31 cellular contexts compared by ENCODE assay signal in the genomic region with DNA sequence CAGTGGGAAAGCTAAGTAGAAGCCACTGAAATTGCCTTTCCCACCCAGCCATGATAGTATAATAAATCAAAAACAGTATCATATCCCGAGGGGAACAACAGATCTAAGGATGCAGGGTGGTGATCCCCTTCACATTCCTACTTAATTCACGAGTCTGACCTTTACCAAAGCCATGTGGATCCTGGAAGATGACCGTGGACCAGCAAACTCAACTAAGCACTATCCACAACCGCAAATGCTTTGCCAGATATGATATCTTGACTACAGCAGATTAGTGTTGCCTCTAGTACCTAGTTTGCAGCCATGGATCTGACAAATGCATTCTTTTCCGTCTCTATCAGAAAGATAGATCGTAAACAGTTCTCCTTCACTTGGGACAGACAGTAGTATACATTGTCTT.
"Had no signal": no experiment of that assay in that cellular context is flagged by ENCODE, and none has a peak within 500 bp of the region (broad histone marks: within the 10 kb centered on the region; RNA-seq: fewer than 3 reads in every experiment).

No MANE protein-coding gene starts in this region.

- H3K36me3 ChIP-seq: breast epithelium, WERI-Rb-1 had no signal

- H3K36me3 Mint-ChIP-seq: activated naive CD8-positive, alpha-beta T cell treated with anti-CD3 and anti-CD28 coated beads for 36 hours had no signal

- H3K4me1 ChIP-seq: body of pancreas, breast epithelium had no signal

- H3K4me3 Mint-ChIP-seq: activated CD4-positive, alpha-beta T cell treated with anti-CD3 and anti-CD28 coated beads, Interleukin-2, amount 10 ng/mL, durations not matched to agents 24 days and 14 days; activated CD8-positive, alpha-beta T cell treated with anti-CD3 and anti-CD28 coated beads for 36 hours; activated naive CD8-positive, alpha-beta T cell treated with anti-CD3 and anti-CD28 coated beads for 36 hours; activated T-cell treated with anti-CD3 and anti-CD28 coated beads, Interleukin-2, amount 50 U/mL, for 72 hours; activated T-helper 17 cell treated with anti-CD3 and anti-CD28 coated beads, Interleukin-2, amount 50 U/mL, for 72 hours had no signal

- H3K27me3 ChIP-seq: body of pancreas, breast epithelium had no signal

- H3K27ac ChIP-seq: body of pancreas, breast epithelium, KMS-11, WERI-Rb-1 had no signal

- FAIRE-seq: astrocyte had no signal

- H3K4me2 ChIP-seq: KMS-11 had no signal

- H3K9ac ChIP-seq: KMS-11 had no signal

- H3K9me3 ChIP-seq: body of pancreas, breast epithelium had no signal

- H3K9me3 Mint-ChIP-seq: activated CD4-positive, alpha-beta T cell treated with anti-CD3 and anti-CD28 coated beads, Interleukin-2, amount 10 ng/mL, durations not matched to agents 24 days and 14 days; activated CD8-positive, alpha-beta T cell treated with anti-CD3 and anti-CD28 coated beads for 36 hours; activated naive CD8-positive, alpha-beta T cell treated with anti-CD3 and anti-CD28 coated beads for 36 hours; activated T-cell treated with anti-CD3 and anti-CD28 coated beads, Interleukin-2, amount 50 U/mL, for 72 hours; activated T-helper 17 cell treated with anti-CD3 and anti-CD28 coated beads, Interleukin-2, amount 50 U/mL, for 72 hours had no signal

- H3K27ac Mint-ChIP-seq: activated CD4-positive, alpha-beta T cell treated with anti-CD3 and anti-CD28 coated beads, Interleukin-2, amount 10 ng/mL, durations not matched to agents 24 days and 14 days; activated CD8-positive, alpha-beta T cell treated with anti-CD3 and anti-CD28 coated beads for 36 hours; activated naive CD8-positive, alpha-beta T cell treated with anti-CD3 and anti-CD28 coated beads for 36 hours; activated T-cell treated with anti-CD3 and anti-CD28 coated beads, Interleukin-2, amount 50 U/mL, for 72 hours; activated T-helper 17 cell treated with anti-CD3 and anti-CD28 coated beads, Interleukin-2, amount 50 U/mL, for 72 hours had no signal

- H3K4me3 ChIP-seq: body of pancreas, breast epithelium had no signal

- ATAC-seq: activated CD8-positive, alpha-beta T cell treated with anti-CD3 and anti-CD28 coated beads for 36 hours; activated T-cell treated with anti-CD3 and anti-CD28 coated beads, Interleukin-2, amount 50 U/mL, for 72 hours; activated T-helper 17 cell treated with anti-CD3 and anti-CD28 coated beads, Interleukin-2, amount 50 U/mL, for 72 hours; body of pancreas; Panc1 had no signal

- DNase-seq: activated CD4-positive, alpha-beta T cell treated with anti-CD3 and anti-CD28 coated beads, Interleukin-2, amount 10 ng/mL, durations not matched to agents 24 days and 14 days; activated CD4-positive, alpha-beta T cell treated with anti-CD3 and anti-CD28 coated beads, Interleukin-2, amount 50 U/mL, for 4 hours; activated CD8-positive, alpha-beta T cell treated with anti-CD3 and anti-CD28 coated beads for 36 hours; activated effector memory CD4-positive, alpha-beta T cell treated with anti-CD3 and anti-CD28 coated beads, Interleukin-2, amount 50 U/mL, for 16 hours; activated naive CD4-positive, alpha-beta T cell; activated naive CD4-positive, alpha-beta T cell treated with anti-CD3 and anti-CD28 coated beads, Interleukin-2, amount 50 U/mL, for 16 hours; activated naive CD8-positive, alpha-beta T cell treated with anti-CD3 and anti-CD28 coated beads for 36 hours; activated T-cell treated with anti-CD3 and anti-CD28 coated beads, Interleukin-2, amount 50 U/mL, for 1 hour; activated T-cell treated with anti-CD3 and anti-CD28 coated beads, Interleukin-2, amount 50 U/mL, for 72 hours; body of pancreas; NCI-H1105; NCI-H1417 treated with DMSO at 0.1 percent for 48 hours; NCI-H187 treated with DMSO at 0.1 percent for 48 hours; NCI-H2081; NCI-H2171 treated with DMSO at 0.1 percent for 48 hours; NCI-H226; NCI-H446 treated with DMSO at 0.1 percent for 48 hours; NCI-H524; NCI-H82; RPMI8226; SIG-M5; SW 1271; T-helper 1 cell; T-helper 2 cell; T-helper 9 cell; WERI-Rb-1 had no signal
